ENCODE assay signal across 16 cellular contexts in the genomic region with DNA sequence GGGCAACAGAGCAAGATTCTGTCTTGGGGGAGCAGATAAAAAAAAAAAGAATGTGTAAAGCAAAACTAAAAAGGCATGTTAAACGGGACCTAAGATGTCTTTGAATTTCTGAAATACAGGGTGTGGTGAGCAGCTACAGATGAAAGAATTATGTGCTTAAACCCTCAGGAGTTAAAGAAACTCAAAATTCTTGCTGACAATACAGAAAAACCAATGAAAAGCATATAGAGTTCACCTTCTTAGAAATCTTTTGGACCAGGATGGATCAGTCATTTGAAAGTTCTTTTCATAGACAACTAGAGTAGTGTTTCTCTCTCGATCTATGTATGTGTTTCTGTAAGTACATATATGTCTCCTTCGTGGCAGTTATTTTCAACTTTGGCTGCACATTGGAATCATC. TPM values are rescaled to one million over a fixed set of nuclear protein-coding genes. Genes with fewer than 3 reads are reported as not detected.
A peak's percentile ranks its signal among the peaks of the same experiment; 100 is the strongest.
DNase-seq lines count a peak whose midpoint lies in the region; ATAC-seq and TF ChIP-seq lines count a peak whose summit lies in the region.
"Had no signal": no experiment of that assay in that cellular context is flagged by ENCODE, and none has a peak within 500 bp of the region (broad histone marks: within the 10 kb centered on the region; RNA-seq: fewer than 3 reads in every experiment).

No MANE protein-coding gene starts in this region.

- H3K4me3 Mint-ChIP-seq in activated T-helper 17 cell treated with anti-CD3 and anti-CD28 coated beads, Interleukin-2, amount 50 U/mL, for 72 hours = no peak overlapping the region
- H3K4me3 Mint-ChIP-seq in effector memory CD8-positive, alpha-beta T cell = no peak overlapping the region
- no peak overlapping the region for H3K4me3 Mint-ChIP-seq in stimulated activated naive B cell treated with anti-CD40 and anti-IgM and Interleukin-4, amounts not matched to agents 10 μg/mL and 1 μg/mL and 100 μg/mL, for 72 hours
- H3K4me3 Mint-ChIP-seq: B cell; CD4-positive, alpha-beta T cell; GM23338 had no signal

- H3K27ac Mint-ChIP-seq in activated T-helper 17 cell treated with anti-CD3 and anti-CD28 coated beads, Interleukin-2, amount 50 U/mL, for 72 hours = peak overlapping the region; percentile 58
- peak overlapping the region; percentile 22 to 70 for H3K27ac Mint-ChIP-seq in effector memory CD8-positive, alpha-beta T cell
- peak overlapping the region; percentile 25 for H3K27ac Mint-ChIP-seq in stimulated activated naive B cell treated with anti-CD40 and anti-IgM and Interleukin-4, amounts not matched to agents 10 μg/mL and 1 μg/mL and 100 μg/mL, for 72 hours
- H3K27ac Mint-ChIP-seq: B cell; CD4-positive, alpha-beta T cell; GM23338 had no signal

- TF ChIP-seq CTCF in cardiac muscle cell (IDR thresholded peaks at IDR 0.05; ENCODE audit: low read depth, low read length) (no peak), heart right ventricle (IDR thresholded peaks at IDR 0.05) (no peak)

- H3K27me3 Mint-ChIP-seq in activated T-helper 17 cell treated with anti-CD3 and anti-CD28 coated beads, Interleukin-2, amount 50 U/mL, for 72 hours = no peaks in the 10 kb centered on the region
- no peaks in the 10 kb centered on the region for H3K27me3 Mint-ChIP-seq in effector memory CD8-positive, alpha-beta T cell
- no peaks in the 10 kb centered on the region for H3K27me3 Mint-ChIP-seq in stimulated activated naive B cell treated with anti-CD40 and anti-IgM and Interleukin-4, amounts not matched to agents 10 μg/mL and 1 μg/mL and 100 μg/mL, for 72 hours
- H3K27me3 Mint-ChIP-seq: B cell; CD4-positive, alpha-beta T cell had no signal

- H3K4me1 Mint-ChIP-seq in activated T-helper 17 cell treated with anti-CD3 and anti-CD28 coated beads, Interleukin-2, amount 50 U/mL, for 72 hours = peaks cover 5% of the 10 kb centered on the region
- H3K4me1 Mint-ChIP-seq in effector memory CD8-positive, alpha-beta T cell (ENCODE audit: low read depth in 2 of 2) = no peaks in the 10 kb centered on the region
- H3K4me1 Mint-ChIP-seq in stimulated activated naive B cell treated with anti-CD40 and anti-IgM and Interleukin-4, amounts not matched to agents 10 μg/mL and 1 μg/mL and 100 μg/mL, for 72 hours = no peaks in the 10 kb centered on the region
- H3K4me1 Mint-ChIP-seq: B cell, GM23338 had no signal

- DNase-seq in cardiac muscle cell (ENCODE audit: low read depth in 1 of 2, low spot score in 1 of 2) (no peak), heart right ventricle (no peak), NCI-H187 (lab: John Stamatoyannopoulos, UW) (no peak), NCI-H446 (lab: John Stamatoyannopoulos, UW) (no peak), foreskin melanocyte (no peak)
- no peak for DNase-seq in effector memory CD8-positive, alpha-beta T cell
- no peak for DNase-seq in stimulated activated naive B cell treated with anti-CD40 and anti-IgM and Interleukin-4, amounts not matched to agents 10 μg/mL and 1 μg/mL and 100 μg/mL, for 72 hours
- DNase-seq: 8988T; C1 segment of cervical spinal cord; Calu3; CD4-positive, alpha-beta T cell; DMS 273 treated with DMSO at 0.1 percent for 48 hours; H7 had no signal

- WGBS in heart right ventricle, 2 donors = 88 to 90% methylated on average over 3 of the region's 3 CpGs

- no peak for ATAC-seq in heart right ventricle
- no peak for ATAC-seq in activated T-helper 17 cell treated with anti-CD3 and anti-CD28 coated beads, Interleukin-2, amount 50 U/mL, for 72 hours (replicated peaks)
- no peak for ATAC-seq in effector memory CD8-positive, alpha-beta T cell (replicated peaks)
- ATAC-seq in stimulated activated naive B cell treated with anti-CD40 and anti-IgM and Interleukin-4, amounts not matched to agents 10 μg/mL and 1 μg/mL and 100 μg/mL, for 72 hours (replicated peaks) = no peak
- ATAC-seq: GM23338 had no signal

- no peaks in the 10 kb centered on the region for H3K9me3 ChIP-seq in cardiac muscle cell (ENCODE audit: low read depth)
- no peaks in the 10 kb centered on the region for H3K9me3 ChIP-seq in heart right ventricle

- H3K36me3 ChIP-seq in cardiac muscle cell = peaks cover 67% of the 10 kb centered on the region
- H3K36me3 ChIP-seq in heart right ventricle = peaks cover 0 to 100% (median 72%) of the 10 kb centered on the region in 9 donors

- H3K36me3 Mint-ChIP-seq in activated T-helper 17 cell treated with anti-CD3 and anti-CD28 coated beads, Interleukin-2, amount 50 U/mL, for 72 hours (ENCODE audit: low read depth) = peaks cover 99% of the 10 kb centered on the region
- peaks cover 70% of the 10 kb centered on the region for H3K36me3 Mint-ChIP-seq in effector memory CD8-positive, alpha-beta T cell (ENCODE audit: insufficient read depth)
- H3K36me3 Mint-ChIP-seq in stimulated activated naive B cell treated with anti-CD40 and anti-IgM and Interleukin-4, amounts not matched to agents 10 μg/mL and 1 μg/mL and 100 μg/mL, for 72 hours = peaks cover 49 to 66% of the 10 kb centered on the region in 2 donors

- H3K27ac ChIP-seq in cardiac muscle cell = peak overlapping the region; percentile 0
- no peak overlapping the region for H3K27ac ChIP-seq in heart right ventricle

- intact Hi-C loops in heart right ventricle (cut with DNase I) = no loop called here

- no peaks in the 10 kb centered on the region for H3K9me3 Mint-ChIP-seq in activated T-helper 17 cell treated with anti-CD3 and anti-CD28 coated beads, Interleukin-2, amount 50 U/mL, for 72 hours
- H3K9me3 Mint-ChIP-seq in effector memory CD8-positive, alpha-beta T cell = no peaks in the 10 kb centered on the region
- no peaks in the 10 kb centered on the region for H3K9me3 Mint-ChIP-seq in stimulated activated naive B cell treated with anti-CD40 and anti-IgM and Interleukin-4, amounts not matched to agents 10 μg/mL and 1 μg/mL and 100 μg/mL, for 72 hours
- H3K9me3 Mint-ChIP-seq: CD4-positive, alpha-beta T cell; GM23338 had no signal

- no peak overlapping the region for H3K4me3 ChIP-seq in cardiac muscle cell
- H3K4me3 ChIP-seq in heart right ventricle = no peak overlapping the region
- H3K4me3 ChIP-seq: GM23338 had no signal

- H3K27me3 ChIP-seq in cardiac muscle cell (no peaks in the 10 kb centered on the region), heart right ventricle (no peaks in the 10 kb centered on the region)

- H3K4me1 ChIP-seq in cardiac muscle cell (ENCODE audit: low read depth) = no peaks in the 10 kb centered on the region
- H3K4me1 ChIP-seq in heart right ventricle = peaks cover 0 to 9% (median 0%) of the 10 kb centered on the region in 9 donors

RNA-seq across cellular contexts. Expression of a gene that starts 31.4 kb away (rescaled TPM):
- total RNA-seq in cardiac muscle cell (7.1 and 10.7 TPM in 2 replicates), heart right ventricle (10 to 100 TPM in 8 of 10 donors, 1 to 10 TPM in 2; 9.0 to 14.9 (median 12.1) TPM)
- polyA plus RNA-seq in cardiac muscle cell (16.3 and 19.1 TPM in 2 replicates), heart right ventricle (1 to 10 TPM; 5.0 to 6.8 TPM)
- 10 to 100 TPM; 32.3 to 41.3 TPM for total RNA-seq in activated T-helper 17 cell treated with anti-CD3 and anti-CD28 coated beads, Interleukin-2, amount 50 U/mL, for 72 hours

RNA-seq across cellular contexts. Expression of a gene that starts 31.4 kb away (rescaled TPM):
- 27.1 and 29.8 TPM in 2 replicates for total RNA-seq in cardiac muscle cell
- 10.9 and 13.7 TPM in 2 replicates for polyA plus RNA-seq in cardiac muscle cell
- 10 to 100 TPM in 9 of 10 donors, 1 to 10 TPM in 1; 9.6 to 15.7 (median 12.2) TPM for total RNA-seq in heart right ventricle
- 1 to 10 TPM; 3.5 to 8.4 TPM for polyA plus RNA-seq in heart right ventricle
- 10 to 100 TPM; 18.6 to 20.6 TPM for total RNA-seq in activated T-helper 17 cell treated with anti-CD3 and anti-CD28 coated beads, Interleukin-2, amount 50 U/mL, for 72 hours
